Comparison of ENCODE assay signal across 8 cellular contexts in the genomic region with DNA sequence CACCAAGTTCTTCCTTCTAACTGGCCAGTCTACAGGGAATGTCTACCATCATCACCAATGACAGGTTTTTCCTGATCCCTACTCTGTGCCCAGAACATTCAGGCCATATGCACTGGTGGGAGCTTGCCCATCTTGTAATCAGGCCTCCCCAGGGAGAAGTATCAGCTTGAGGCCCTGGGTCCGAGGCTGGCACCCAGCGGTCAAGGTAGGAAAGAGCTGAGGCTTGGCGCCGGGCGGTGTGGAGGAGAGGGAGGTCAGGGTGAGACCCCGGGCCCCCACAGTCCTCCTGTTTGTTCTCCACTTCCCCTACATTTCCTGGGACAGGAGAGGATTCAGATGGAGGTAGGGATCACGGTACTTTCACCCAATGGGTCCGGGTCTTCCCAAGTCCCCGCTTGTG. TPM values are rescaled to one million over a fixed set of nuclear protein-coding genes. Genes with fewer than 3 reads are reported as not detected.
ATAC-seq and TF ChIP-seq lines count a peak whose summit lies in the region.

No MANE protein-coding gene starts in this region.

- H3K4me1 ChIP-seq in HUES6 (ENCODE audit: control insufficient read depth, insufficient read depth, low read length) (peaks cover 33% of the 10 kb centered on the region), liver (ENCODE audit: control insufficient read depth in 4 of 4, insufficient read depth in 4 of 4, low read length in 3 of 4) (peaks cover 6 to 93% (median 73%) of the 10 kb centered on the region in 4 donors), stomach smooth muscle (ENCODE audit: control insufficient read depth, insufficient read depth, low read length) (peaks cover 15% of the 10 kb centered on the region)

- TF ChIP-seq RAD21 in liver (IDR thresholded peaks at IDR 0.05), result no peak

- no peak for TF ChIP-seq CTCF in liver (IDR thresholded peaks at IDR 0.05; ENCODE audit: low read depth, low read length, missing input control)

- H3K36me3 ChIP-seq in HUES6 (ENCODE audit: control insufficient read depth, insufficient read depth, low read length), result peaks cover 24% of the 10 kb centered on the region
- H3K36me3 ChIP-seq in liver (ENCODE audit: control insufficient read depth in 4 of 4, insufficient read depth in 3 of 4, low read depth in 1 of 4, low read length in 3 of 4), result peaks cover 3 to 18% (median 9%) of the 10 kb centered on the region in 4 donors
- H3K36me3 ChIP-seq in stomach smooth muscle (ENCODE audit: control insufficient read depth in 2 of 2, insufficient read depth in 2 of 2, low read length in 2 of 2), result peaks cover 0 to 2% of the 10 kb centered on the region in 2 donors

- H3K27me3 ChIP-seq in HUES6 (ENCODE audit: control insufficient read depth, insufficient read depth, low read length) (no peaks in the 10 kb centered on the region), liver (ENCODE audit: control insufficient read depth in 4 of 4, insufficient read depth in 4 of 4, low read length in 3 of 4) (no peaks in the 10 kb centered on the region), stomach smooth muscle (ENCODE audit: control insufficient read depth in 1 of 2, insufficient read depth in 2 of 2, low read length in 2 of 2) (no peaks in the 10 kb centered on the region)

- H3K27ac ChIP-seq in HUES6 (ENCODE audit: low read depth, low read length) (no peak overlapping the region), adipose tissue (ENCODE audit: low read depth, low read length) (peak overlapping the region; percentile 33), liver (ENCODE audit: low read depth in 1 of 2, low read length in 2 of 2) (peak overlapping the region in 1 of 2 donors; percentile 39), stomach smooth muscle (ENCODE audit: low read length) (no peak overlapping the region)

- H3K4me3 ChIP-seq in HUES6 (ENCODE audit: low read depth, low read length) (peak overlapping the region; percentile 45), liver (ENCODE audit: low read depth in 1 of 3, low read length in 3 of 3) (no peak overlapping the region), stomach smooth muscle (ENCODE audit: low read length in 2 of 2) (peak overlapping the region; percentile 53 to 71)

- no peaks in the 10 kb centered on the region for H3K9me3 ChIP-seq in HUES6 (ENCODE audit: control insufficient read depth, insufficient read depth, low read depth, low read length)
- H3K9me3 ChIP-seq in liver (ENCODE audit: control insufficient read depth in 4 of 4, low read length in 3 of 4), result no peaks in the 10 kb centered on the region
- no peaks in the 10 kb centered on the region for H3K9me3 ChIP-seq in stomach smooth muscle (ENCODE audit: control insufficient read depth in 2 of 2, low read length in 2 of 2)

- H3K9ac ChIP-seq in HUES6 (ENCODE audit: low read length), result peak overlapping the region; percentile 24
- no peak overlapping the region for H3K9ac ChIP-seq in liver (ENCODE audit: low read depth in 1 of 2, low read length in 2 of 2)
- peak overlapping the region; percentile 2 to 52 for H3K9ac ChIP-seq in stomach smooth muscle (ENCODE audit: low read length in 2 of 2)

- ATAC-seq in GM19455 (IDR thresholded peaks at IDR 0.05; ENCODE audit: unreplicated experiment) (no peak), GM18517 (IDR thresholded peaks at IDR 0.05; ENCODE audit: unreplicated experiment) (no peak), GM21786 (IDR thresholded peaks at IDR 0.05; ENCODE audit: unreplicated experiment) (no peak), HG03432 (IDR thresholded peaks at IDR 0.05; ENCODE audit: unreplicated experiment) (no peak)

- WGBS in adipose tissue, 3 donors, result 56 to 87% (median 72%) methylated on average over 9 of the region's 9 CpGs
- WGBS in liver, result 65% methylated on average over 9 of the region's 9 CpGs

TF ChIP-seq in liver, 16 proteins besides CTCF, POLR2A, EP300 and RAD21:
- TF ChIP-seq, protein P1, sequence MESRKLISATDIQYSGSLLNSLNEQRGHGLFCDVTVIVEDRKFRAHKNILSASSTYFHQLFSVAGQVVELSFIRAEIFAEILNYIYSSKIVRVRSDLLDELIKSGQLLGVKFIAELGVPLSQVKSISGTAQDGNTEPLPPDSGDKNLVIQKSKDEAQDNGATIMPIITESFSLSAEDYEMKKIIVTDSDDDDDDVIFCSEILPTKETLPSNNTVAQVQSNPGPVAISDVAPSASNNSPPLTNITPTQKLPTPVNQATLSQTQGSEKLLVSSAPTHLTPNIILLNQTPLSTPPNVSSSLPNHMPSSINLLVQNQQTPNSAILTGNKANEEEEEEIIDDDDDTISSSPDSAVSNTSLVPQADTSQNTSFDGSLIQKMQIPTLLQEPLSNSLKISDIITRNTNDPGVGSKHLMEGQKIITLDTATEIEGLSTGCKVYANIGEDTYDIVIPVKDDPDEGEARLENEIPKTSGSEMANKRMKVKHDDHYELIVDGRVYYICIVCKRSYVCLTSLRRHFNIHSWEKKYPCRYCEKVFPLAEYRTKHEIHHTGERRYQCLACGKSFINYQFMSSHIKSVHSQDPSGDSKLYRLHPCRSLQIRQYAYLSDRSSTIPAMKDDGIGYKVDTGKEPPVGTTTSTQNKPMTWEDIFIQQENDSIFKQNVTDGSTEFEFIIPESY (IDR thresholded peaks at IDR 0.05), result no peak
- TF ChIP-seq, protein P2, sequence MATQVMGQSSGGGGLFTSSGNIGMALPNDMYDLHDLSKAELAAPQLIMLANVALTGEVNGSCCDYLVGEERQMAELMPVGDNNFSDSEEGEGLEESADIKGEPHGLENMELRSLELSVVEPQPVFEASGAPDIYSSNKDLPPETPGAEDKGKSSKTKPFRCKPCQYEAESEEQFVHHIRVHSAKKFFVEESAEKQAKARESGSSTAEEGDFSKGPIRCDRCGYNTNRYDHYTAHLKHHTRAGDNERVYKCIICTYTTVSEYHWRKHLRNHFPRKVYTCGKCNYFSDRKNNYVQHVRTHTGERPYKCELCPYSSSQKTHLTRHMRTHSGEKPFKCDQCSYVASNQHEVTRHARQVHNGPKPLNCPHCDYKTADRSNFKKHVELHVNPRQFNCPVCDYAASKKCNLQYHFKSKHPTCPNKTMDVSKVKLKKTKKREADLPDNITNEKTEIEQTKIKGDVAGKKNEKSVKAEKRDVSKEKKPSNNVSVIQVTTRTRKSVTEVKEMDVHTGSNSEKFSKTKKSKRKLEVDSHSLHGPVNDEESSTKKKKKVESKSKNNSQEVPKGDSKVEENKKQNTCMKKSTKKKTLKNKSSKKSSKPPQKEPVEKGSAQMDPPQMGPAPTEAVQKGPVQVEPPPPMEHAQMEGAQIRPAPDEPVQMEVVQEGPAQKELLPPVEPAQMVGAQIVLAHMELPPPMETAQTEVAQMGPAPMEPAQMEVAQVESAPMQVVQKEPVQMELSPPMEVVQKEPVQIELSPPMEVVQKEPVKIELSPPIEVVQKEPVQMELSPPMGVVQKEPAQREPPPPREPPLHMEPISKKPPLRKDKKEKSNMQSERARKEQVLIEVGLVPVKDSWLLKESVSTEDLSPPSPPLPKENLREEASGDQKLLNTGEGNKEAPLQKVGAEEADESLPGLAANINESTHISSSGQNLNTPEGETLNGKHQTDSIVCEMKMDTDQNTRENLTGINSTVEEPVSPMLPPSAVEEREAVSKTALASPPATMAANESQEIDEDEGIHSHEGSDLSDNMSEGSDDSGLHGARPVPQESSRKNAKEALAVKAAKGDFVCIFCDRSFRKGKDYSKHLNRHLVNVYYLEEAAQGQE (IDR thresholded peaks at IDR 0.05), result no peak
- TF ChIP-seq FOXA1 (IDR thresholded peaks at IDR 0.05) (no peak), YY1 (IDR thresholded peaks at IDR 0.05) (peak; percentile 33), JUND (IDR thresholded peaks at IDR 0.05) (peak in 1 of 2 donors; percentile 6)

RNA-seq across cellular contexts. Expression of gene TSKU, which starts 15.5 kb away (rescaled TPM):
- polyA plus RNA-seq in adipose tissue, result 100 to 1,000 TPM in 1 of 3 donors, 10 to 100 TPM in 2; 46.7 to 129 (median 67.9) TPM
- 10 to 100 TPM in 1 of 2 donors, 1 to 10 TPM in 1; 3.3 to 33.7 TPM for total RNA-seq in liver
- polyA plus RNA-seq in liver, result 100 to 1,000 TPM in 1 of 2 donors, 10 to 100 TPM in 1; 58.3 to 492 TPM

Comparison
In these comparisons a context has a peak if more than half of its experiments do, and no peak if none do; other contexts are left out.
1. H3K4me3 ChIP-seq: peak in HUES6 (single experiment) and stomach smooth muscle (2 of 2); none in liver (0 of 3).
2. H3K9ac ChIP-seq: peak in HUES6 (single experiment) and stomach smooth muscle (2 of 2); none in liver (0 of 2).